In the genomic region with DNA sequence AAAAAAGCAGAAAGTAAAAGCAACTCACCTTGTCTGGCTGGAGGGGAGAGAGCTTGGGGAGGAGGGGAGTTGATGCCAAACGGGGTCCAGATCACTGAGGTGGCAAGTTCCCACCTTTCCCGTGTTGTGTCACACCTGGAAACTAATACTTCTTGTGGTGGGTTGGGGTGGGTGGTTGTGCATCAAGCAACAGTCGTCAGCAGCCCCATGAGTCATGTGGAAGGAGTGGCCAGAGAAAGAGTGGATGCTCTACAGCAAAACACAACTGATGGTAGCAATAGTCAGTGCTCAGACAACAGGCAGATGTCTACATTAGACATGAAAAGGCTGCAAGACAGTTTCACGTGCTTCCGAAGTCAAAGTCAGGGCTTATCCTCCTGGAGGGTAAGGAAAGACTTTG, we compare ENCODE assay signal across 17 cellular contexts. TPM values are rescaled to one million over a fixed set of nuclear protein-coding genes. Genes with fewer than 3 reads are reported as not detected.
DNase-seq lines count a peak whose midpoint lies in the region; ATAC-seq and TF ChIP-seq lines count a peak whose summit lies in the region.
"Had no signal": no experiment of that assay in that cellular context is flagged by ENCODE, and none has a peak within 500 bp of the region (broad histone marks: within the 10 kb centered on the region; RNA-seq: fewer than 3 reads in every experiment).

No MANE protein-coding gene starts in this region.

- H3K27me3 ChIP-seq in brain microvascular endothelial cell (replicated peaks) (no peaks in the 10 kb centered on the region), gastrocnemius medialis (no peaks in the 10 kb centered on the region)
- H3K27me3 ChIP-seq: gastroesophageal sphincter, right lobe of liver, upper lobe of right lung had no signal

- no peaks in the 10 kb centered on the region for H3K9me3 ChIP-seq in gastrocnemius medialis
- H3K9me3 ChIP-seq: right lobe of liver had no signal

- no peak for TF ChIP-seq POLR2A in gastrocnemius medialis (IDR thresholded peaks at IDR 0.05)

- no peak overlapping the region for H3K4me3 Mint-ChIP-seq in natural killer cell
- H3K4me3 Mint-ChIP-seq in natural killer cell treated with Interleukin-12 subunit alpha and Interleukin-12 subunit beta and Interleukin-15 and Interleukin-18, amount 100 ng/mL, for 72 hours, result no peak overlapping the region
- H3K4me3 Mint-ChIP-seq: GM23338, naive B cell had no signal

- H3K4me3 ChIP-seq in brain microvascular endothelial cell (ENCODE audit: low read depth, low read length) (no peak overlapping the region), gastrocnemius medialis (no peak overlapping the region)
- H3K4me3 ChIP-seq: gastroesophageal sphincter, GM23338, right lobe of liver, upper lobe of right lung had no signal

- TF ChIP-seq CTCF in natural killer cell (IDR thresholded peaks at IDR 0.05) (no peak), brain microvascular endothelial cell (IDR thresholded peaks at IDR 0.05; ENCODE audit: low read depth, low read length, missing control alignments) (no peak), gastrocnemius medialis (IDR thresholded peaks at IDR 0.05 in 4 of 5, conservative IDR thresholded peaks at IDR 0.05 in 1 of 5) (no peak)

- H3K27me3 Mint-ChIP-seq in natural killer cell (ENCODE audit: low read depth in 2 of 2), result no peaks in the 10 kb centered on the region
- no peaks in the 10 kb centered on the region for H3K27me3 Mint-ChIP-seq in natural killer cell treated with Interleukin-12 subunit alpha and Interleukin-12 subunit beta and Interleukin-15 and Interleukin-18, amount 100 ng/mL, for 72 hours
- H3K27me3 Mint-ChIP-seq: CD4-positive, alpha-beta memory T cell had no signal

- ATAC-seq in natural killer cell, result peak in 2 of 3 donors; percentile 58 to 86
- ATAC-seq in natural killer cell treated with Interleukin-12 subunit alpha and Interleukin-12 subunit beta and Interleukin-15 and Interleukin-18, amount 100 ng/mL, for 72 hours, result no peak
- no peak for ATAC-seq in gastrocnemius medialis
- ATAC-seq: gastroesophageal sphincter, GM23338, right lobe of liver, upper lobe of right lung had no signal

- intact Hi-C loops in natural killer cell (cut with micrococcal nuclease) (no loop called here), gastrocnemius medialis (cut with DNase I; ENCODE audit: low total_unique reads) (no loop called here)

- H3K27ac Mint-ChIP-seq in natural killer cell, result peak overlapping the region in 1 of 2 donors; percentile 37
- H3K27ac Mint-ChIP-seq in natural killer cell treated with Interleukin-12 subunit alpha and Interleukin-12 subunit beta and Interleukin-15 and Interleukin-18, amount 100 ng/mL, for 72 hours, result no peak overlapping the region
- H3K27ac Mint-ChIP-seq: activated T-helper 2 cell treated with anti-CD3 and anti-CD28 coated beads, Interferon-gamma antibody, Interleukin-2, Interleukin-4, amounts not matched to agents 10 μg/mL and 5 μg/mL and 100 μg/mL, durations not matched to agents 14 hours and 24 hours and 36 hours; GM23338 had no signal

- no peak overlapping the region for H3K27ac ChIP-seq in brain microvascular endothelial cell
- peak overlapping the region; percentile 94 to 99 (median 95) for H3K27ac ChIP-seq in gastrocnemius medialis
- no peak overlapping the region for H3K27ac ChIP-seq in substantia nigra (ENCODE audit: low read depth, low read length, poor library complexity, severe bottlenecking)
- H3K27ac ChIP-seq: gastroesophageal sphincter, right lobe of liver, upper lobe of right lung had no signal

- in situ Hi-C loops in brain microvascular endothelial cell (cut with HindIII; ENCODE audit: low pct_ligation_motif_present, low sequenced_read_pairs), result no loop called here
- in situ Hi-C loops in gastrocnemius medialis (cut with MboI; ENCODE audit: low sequenced_read_pairs in 4 of 4), result no loop called here

- H3K4me1 Mint-ChIP-seq in natural killer cell, result peaks cover 40 to 44% of the 10 kb centered on the region in 2 donors
- H3K4me1 Mint-ChIP-seq in natural killer cell treated with Interleukin-12 subunit alpha and Interleukin-12 subunit beta and Interleukin-15 and Interleukin-18, amount 100 ng/mL, for 72 hours (ENCODE audit: low read depth in 2 of 2), result peaks cover 20 to 25% of the 10 kb centered on the region in 2 donors
- H3K4me1 Mint-ChIP-seq: naive B cell had no signal

- H3K36me3 ChIP-seq in brain microvascular endothelial cell (replicated peaks) (no peaks in the 10 kb centered on the region), gastrocnemius medialis (no peaks in the 10 kb centered on the region)
- H3K36me3 ChIP-seq: gastroesophageal sphincter, right lobe of liver, upper lobe of right lung had no signal

- peaks cover 24 to 29% of the 10 kb centered on the region in 2 donors for H3K4me1 ChIP-seq in gastrocnemius medialis
- H3K4me1 ChIP-seq: gastroesophageal sphincter, right lobe of liver, upper lobe of right lung had no signal

- DNase-seq in natural killer cell, result no peak
- no peak for DNase-seq in natural killer cell treated with Interleukin-12 subunit alpha and Interleukin-12 subunit beta and Interleukin-15 and Interleukin-18, amount 100 ng/mL, for 72 hours (ENCODE audit: low spot score)
- peak; percentile 46 for DNase-seq in M059J (ENCODE audit: low read depth)
- DNase-seq in brain microvascular endothelial cell, result peak; percentile 21
- no peak for DNase-seq in gastrocnemius medialis
- no peak for DNase-seq in substantia nigra (lab: John Stamatoyannopoulos, UW)
- DNase-seq in central memory CD4-positive, alpha-beta T cell, result no peak
- DNase-seq: amniotic stem cell; CD4-positive, alpha-beta memory T cell; erythroblast; MM.1S; naive B cell; right lobe of liver; upper lobe of right lung had no signal

- H3K36me3 Mint-ChIP-seq in natural killer cell, result peaks cover 2% of the 10 kb centered on the region
- peaks cover 9% of the 10 kb centered on the region for H3K36me3 Mint-ChIP-seq in natural killer cell treated with Interleukin-12 subunit alpha and Interleukin-12 subunit beta and Interleukin-15 and Interleukin-18, amount 100 ng/mL, for 72 hours

- peaks cover 0 to 3% of the 10 kb centered on the region in 2 donors for H3K9me3 Mint-ChIP-seq in natural killer cell
- H3K9me3 Mint-ChIP-seq in natural killer cell treated with Interleukin-12 subunit alpha and Interleukin-12 subunit beta and Interleukin-15 and Interleukin-18, amount 100 ng/mL, for 72 hours, result peaks cover 4% of the 10 kb centered on the region

RNA-seq across cellular contexts. Expression of gene ARSG, which starts 35.4 kb away (rescaled TPM):
- total RNA-seq in natural killer cell (10 to 100 TPM; 34.8 to 52.3 (median 39.3) TPM), gastrocnemius medialis (1 to 10 TPM; 3.3 to 6.1 (median 5.4) TPM)
- 1 to 10 TPM; 2.4 to 4.7 TPM for total RNA-seq in natural killer cell treated with Interleukin-12 subunit alpha and Interleukin-12 subunit beta and Interleukin-15 and Interleukin-18, amount 100 ng/mL, for 72 hours
- total RNA-seq in M059J (2014; rRNA removed; shearing (Covaris generic)), result 0.86 and 3.5 TPM in 2 replicates

RNA-seq across cellular contexts. Expression of gene SLC16A6, which starts 35.8 kb away (rescaled TPM):
- total RNA-seq in natural killer cell, result 10 to 100 TPM; 16.5 to 20.9 (median 19.4) TPM
- 1 to 10 TPM; 2.4 to 5.8 TPM for total RNA-seq in natural killer cell treated with Interleukin-12 subunit alpha and Interleukin-12 subunit beta and Interleukin-15 and Interleukin-18, amount 100 ng/mL, for 72 hours
- 0.20 and 2.6 TPM in 2 replicates for total RNA-seq in M059J (2014; rRNA removed; shearing (Covaris generic))
- 1 to 10 TPM in 3 of 4 donors, under 1 TPM in 1; 0.66 to 7.1 (median 3.8) TPM for total RNA-seq in gastrocnemius medialis
- total RNA-seq: GM23338 had no signal

Comparison
In these comparisons a context has a peak if more than half of its experiments do, and no peak if none do; other contexts are left out.
1. ATAC-seq: peak in natural killer cell (2 of 3); none in natural killer cell treated with Interleukin-12 subunit alpha and Interleukin-12 subunit beta and Interleukin-15 and Interleukin-18, amount 100 ng/mL, for 72 hours (0 of 2) and gastrocnemius medialis (0 of 2).
2. DNase-seq: peak in M059J (single experiment) and brain microvascular endothelial cell (single experiment); none in natural killer cell (single experiment), natural killer cell treated with Interleukin-12 subunit alpha and Interleukin-12 subunit beta and Interleukin-15 and Interleukin-18, amount 100 ng/mL, for 72 hours (single experiment), gastrocnemius medialis (0 of 2), substantia nigra (0 of 49) and central memory CD4-positive, alpha-beta T cell (single experiment).
3. H3K27ac ChIP-seq: peak in gastrocnemius medialis (4 of 4); none in brain microvascular endothelial cell (single experiment) and substantia nigra (single experiment).